In genomic region chr10:78634389-78634815, GRCh38 we compare ENCODE assay signal across 10 cellular contexts.
DNase-seq lines count a peak whose midpoint lies in the region; ATAC-seq and TF ChIP-seq lines count a peak whose summit lies in the region.
"Had no signal": no experiment of that assay in that cellular context is flagged by ENCODE, and none has a peak within 500 bp of the region (broad histone marks: within the 10 kb centered on the region; RNA-seq: fewer than 3 reads in every experiment).

No MANE protein-coding gene starts in this region.

- H3K4me1 Mint-ChIP-seq in progenitor cell of endocrine pancreas (ENCODE audit: low read depth) = peaks cover 13% of the 10 kb centered on the region
- H3K4me1 Mint-ChIP-seq in activated CD4-positive, alpha-beta memory T cell treated with anti-CD3 and anti-CD28 coated beads, Interleukin-2, amount 10 ng/mL, durations not matched to agents 7 days and 5 days = peaks cover 3% of the 10 kb centered on the region

- no peak overlapping the region for H3K4me3 Mint-ChIP-seq in progenitor cell of endocrine pancreas (ENCODE audit: low read depth)
- H3K4me3 Mint-ChIP-seq in activated CD4-positive, alpha-beta memory T cell treated with anti-CD3 and anti-CD28 coated beads, Interleukin-2, amount 10 ng/mL, durations not matched to agents 7 days and 5 days = no peak overlapping the region

- CTCF ChIA-PET in activated CD4-positive, alpha-beta memory T cell treated with anti-CD3 and anti-CD28 coated beads, Interleukin-2, amount 10 ng/mL, durations not matched to agents 7 days and 5 days (lab: Charles Lee) = no interaction called here

- peaks cover 14% of the 10 kb centered on the region for H3K27me3 Mint-ChIP-seq in progenitor cell of endocrine pancreas
- peaks cover 3% of the 10 kb centered on the region for H3K27me3 Mint-ChIP-seq in activated CD4-positive, alpha-beta memory T cell treated with anti-CD3 and anti-CD28 coated beads, Interleukin-2, amount 10 ng/mL, durations not matched to agents 7 days and 5 days

- TF ChIP-seq CTCF in progenitor cell of endocrine pancreas (IDR thresholded peaks at IDR 0.05; ENCODE audit: unreplicated experiment) = no peak

- no peaks in the 10 kb centered on the region for H3K36me3 Mint-ChIP-seq in progenitor cell of endocrine pancreas (ENCODE audit: insufficient read depth)
- no peaks in the 10 kb centered on the region for H3K36me3 Mint-ChIP-seq in activated CD4-positive, alpha-beta memory T cell treated with anti-CD3 and anti-CD28 coated beads, Interleukin-2, amount 10 ng/mL, durations not matched to agents 7 days and 5 days (ENCODE audit: low read depth)

- intact Hi-C loops in left colon (cut with DNase I, micrococcal nuclease) = no loop called here

- POLR2A ChIA-PET in activated CD4-positive, alpha-beta memory T cell treated with anti-CD3 and anti-CD28 coated beads, Interleukin-2, amount 10 ng/mL, durations not matched to agents 7 days and 5 days (lab: Charles Lee) = no interaction called here

- DNase-seq in progenitor cell of endocrine pancreas (ENCODE audit: low spot score, unreplicated experiment) (no peak), cerebellar nuclear complex (lab: John Stamatoyannopoulos, UW) (no peak), left colon (no peak)
- no peak for DNase-seq in activated CD4-positive, alpha-beta memory T cell treated with anti-CD3 and anti-CD28 coated beads, Interleukin-2, amount 10 ng/mL, durations not matched to agents 7 days and 5 days
- DNase-seq: NCI-H2107 had no signal

- ATAC-seq in GM18868 (IDR thresholded peaks at IDR 0.05; ENCODE audit: unreplicated experiment) (peak; percentile 69), HG03565 (IDR thresholded peaks at IDR 0.05; ENCODE audit: unreplicated experiment) (peak; percentile 53), esophagus mucosa (peak; percentile 73), left colon (no peak), GM21360 (IDR thresholded peaks at IDR 0.05; ENCODE audit: unreplicated experiment) (no peak)
- ATAC-seq: activated CD4-positive, CD25-positive, alpha-beta regulatory T cell treated with anti-CD3 and anti-CD28 coated beads, Interleukin-2, amount 50 U/mL, for 24 hours had no signal

- H3K27ac Mint-ChIP-seq in progenitor cell of endocrine pancreas = peak overlapping the region; percentile 0
- no peak overlapping the region for H3K27ac Mint-ChIP-seq in activated CD4-positive, alpha-beta memory T cell treated with anti-CD3 and anti-CD28 coated beads, Interleukin-2, amount 10 ng/mL, durations not matched to agents 7 days and 5 days

- H3K9me3 Mint-ChIP-seq in progenitor cell of endocrine pancreas (ENCODE audit: low read depth) = no peaks in the 10 kb centered on the region
- no peaks in the 10 kb centered on the region for H3K9me3 Mint-ChIP-seq in activated CD4-positive, alpha-beta memory T cell treated with anti-CD3 and anti-CD28 coated beads, Interleukin-2, amount 10 ng/mL, durations not matched to agents 7 days and 5 days

Comparison
In these comparisons a context has a peak if more than half of its experiments do, and no peak if none do; other contexts are left out.
1. ATAC-seq: peak in GM18868 (single experiment), HG03565 (single experiment) and esophagus mucosa (single experiment); none in left colon (single experiment) and GM21360 (single experiment).